ENCODE assay signal across 1 cellular context in genomic region chr11:65102142-65103095, GRCh38.
TF ChIP-seq lines count a peak whose summit lies in the region.

No MANE protein-coding gene starts in this region.

TF ChIP-seq in K562, 482 proteins besides CTCF, POLR2A, EP300 and RAD21:
- TF ChIP-seq SMARCA5 (IDR thresholded peaks at IDR 0.05) (no peak), SOX6 (IDR thresholded peaks at IDR 0.05) (no peak), ZKSCAN1 (IDR thresholded peaks at IDR 0.05; ENCODE audit: low read depth, low read length) (no peak), BCOR (IDR thresholded peaks at IDR 0.05) (no peak)
